In genomic region chr11:9460322-9461067, GRCh38 we compare ENCODE assay signal across 8 cellular contexts. TPM values are rescaled to one million over a fixed set of nuclear protein-coding genes. Genes with fewer than 3 reads are reported as not detected.
A peak's percentile ranks its signal among the peaks of the same experiment; 100 is the strongest.
DNase-seq lines count a peak whose midpoint lies in the region; ATAC-seq, FAIRE-seq and TF ChIP-seq lines count a peak whose summit lies in the region.

TSS of gene ZNF143 (plus strand) at chr11:9461012. CDS start at chr11:9471309, 10,297 bp downstream.

- CTCF ChIA-PET in OCI-LY7 (lab: Charles Lee; ENCODE audit: unreplicated experiment) (interaction anchor here (0.6 kb wide), 1 partner anchor 76 kb away, joined by 3 read pairs; no protein-coding TSS in a partner anchor), endothelial cell of umbilical vein (lab: Charles Lee) (interaction anchor here (0.8 to 1.5 kb wide), 5 partner anchors 27 to 46 kb away, joined by 3 to 8 read pairs (median 4); no protein-coding TSS in a partner anchor)

- H3K4me3 ChIP-seq in OCI-LY7 (ENCODE audit: low read depth, low read length, poor library complexity, severe bottlenecking) (peak within 1 kb of the TSS; percentile 97), endothelial cell of umbilical vein (replicated peaks in 1 of 3; ENCODE audit: insufficient read depth in 1 of 3, low read depth in 1 of 3, low read length in 3 of 3) (peak within 1 kb of the TSS; percentile 92 to 97 (median 94))

- intact Hi-C loops in OCI-LY7 (cut with micrococcal nuclease; ENCODE audit: unreplicated experiment), result loop anchor here (1.0 to 5.0 kb wide), 6 partner anchors 112 to 548 kb away; partner anchors contain the start of genes AKIP1, TMEM41B, TMEM9B and WEE1
- intact Hi-C loops in endothelial cell of umbilical vein (cut with micrococcal nuclease), result loop anchor here (1.0 to 5.0 kb wide), 11 partner anchors 46 to 546 kb away; partner anchors contain the start of genes DENND5A, IPO7, TMEM41B and WEE1

- H3K27ac ChIP-seq in OCI-LY7 (ENCODE audit: low read depth, low read length, poor library complexity, severe bottlenecking), result peak within 1 kb of the TSS; percentile 97
- H3K27ac ChIP-seq in endothelial cell of umbilical vein (ENCODE audit: insufficient read depth, low read depth, low read length), result peak within 1 kb of the TSS; percentile 95

- peak; percentile 58 for DNase-seq in D721Med (ENCODE audit: insufficient read length, low spot score)
- peak; percentile 88 for DNase-seq in HuH-7.5 (ENCODE audit: low spot score)
- peak; percentile 100 for DNase-seq in OCI-LY7 (ENCODE audit: low spot score)
- DNase-seq in activated T-cell treated with anti-CD3 and anti-CD28 coated beads for 1 hour (ENCODE audit: low read depth), result peak; percentile 99
- peak; percentile 100 for DNase-seq in endothelial cell of umbilical vein (ENCODE audit: low read depth, low spot score)
- peak; percentile 100 for DNase-seq in midbrain (lab: John Stamatoyannopoulos, UW)
- DNase-seq in stimulated activated CD8-positive, alpha-beta memory T cell treated with anti-CD3 and anti-CD28 coated beads, Interleukin-2, amount 100 ng/mL, for 1 hour (ENCODE audit: low read depth in 2 of 2), result peak; percentile 99 to 100

- POLR2A ChIA-PET in OCI-LY7 (lab: Charles Lee), result interaction anchor here (0.5 to 2.5 kb wide), 27 partner anchors 9 to 245 kb away, joined by 3 to 13 read pairs (median 3); no protein-coding TSS in a partner anchor
- POLR2A ChIA-PET in endothelial cell of umbilical vein (lab: Charles Lee), result interaction anchor here (0.6 to 2.1 kb wide), 22 partner anchors 8 to 844 kb away, joined by 3 to 7 read pairs (median 4); partner anchors contain the start of genes ADM and WEE1

- FAIRE-seq in D721Med (lab: Jason Lieb, UNC) (no peak), endothelial cell of umbilical vein (lab: Jason Lieb, UNC) (peak; percentile 99)

- H3K9me1 ChIP-seq in endothelial cell of umbilical vein (replicated peaks; ENCODE audit: control insufficient read depth, extremely low read depth, insufficient read depth, low read length), result no peaks in the 10 kb centered on the region

- peaks cover 28% of the 10 kb centered on the region for H3K4me1 ChIP-seq in OCI-LY7 (ENCODE audit: insufficient read depth, low read length, poor library complexity, severe bottlenecking)
- H3K4me1 ChIP-seq in endothelial cell of umbilical vein (ENCODE audit: control insufficient read depth, extremely low read depth, insufficient read depth, low read length), result peaks cover 15% of the 10 kb centered on the region

- dilution Hi-C loops in endothelial cell of umbilical vein (cut with MboI; ENCODE audit: extremely low pct_ligation_motif_present, low sequenced_read_pairs), result no loop called here

- peak within 1 kb of the TSS; percentile 31; the same call in 1 of the 2 replicates for H2AFZ ChIP-seq in OCI-LY7 (ENCODE audit: low read length)
- H2AFZ ChIP-seq in endothelial cell of umbilical vein (ENCODE audit: low read depth, low read length), result peak within 1 kb of the TSS; percentile 20

- peak within 1 kb of the TSS; percentile 100 for H3K4me2 ChIP-seq in OCI-LY7 (ENCODE audit: low read length)
- peak within 1 kb of the TSS; percentile 100 for H3K4me2 ChIP-seq in endothelial cell of umbilical vein (ENCODE audit: insufficient read depth, low read length)

- BruUV-seq in OCI-LY7 (replicated peaks; lab: Mats Ljungman, UMichigan) (no TSS peak), endothelial cell of umbilical vein (replicated peaks; lab: Mats Ljungman, UMichigan) (no TSS peak)

- TF ChIP-seq POLR2A in endothelial cell of umbilical vein (IDR thresholded peaks at IDR 0.05; ENCODE audit: low read depth, low read length), result peak; percentile 72

- H3K9me2 ChIP-seq in OCI-LY7 (ENCODE audit: insufficient read depth, low read length), result no peaks in the 10 kb centered on the region

- H3K36me3 ChIP-seq in OCI-LY7 (ENCODE audit: insufficient read depth, low read length) (no peaks in the 10 kb centered on the region), endothelial cell of umbilical vein (ENCODE audit: control insufficient read depth in 2 of 2, extremely low read depth in 1 of 2, insufficient read depth in 2 of 2, low read length in 2 of 2) (no peaks in the 10 kb centered on the region)

- no peaks in the 10 kb centered on the region for H3K9me3 ChIP-seq in OCI-LY7 (ENCODE audit: low read length)
- no peaks in the 10 kb centered on the region for H3K9me3 ChIP-seq in endothelial cell of umbilical vein (replicated peaks; ENCODE audit: control insufficient read depth, insufficient read depth, low read length)

- H3K27me3 ChIP-seq in endothelial cell of umbilical vein (ENCODE audit: control insufficient read depth in 2 of 2, insufficient read depth in 2 of 2, low read length in 2 of 2), result no peaks in the 10 kb centered on the region

- peak within 1 kb of the TSS; percentile 100 for H3K9ac ChIP-seq in endothelial cell of umbilical vein (replicated peaks; ENCODE audit: extremely low read depth, insufficient read depth, low read length)

- TF ChIP-seq CTCF in D721Med (IDR thresholded peaks at IDR 0.05; ENCODE audit: insufficient read depth, missing control alignments) (no peak), OCI-LY7 (conservative IDR thresholded peaks at IDR 0.05; ENCODE audit: low read length) (no peak), endothelial cell of umbilical vein (IDR thresholded peaks at IDR 0.05; ENCODE audit: extremely low read depth in 1 of 2, insufficient read depth in 1 of 2, low read depth in 1 of 2, low read length in 2 of 2) (no peak)

- H3K79me2 ChIP-seq in OCI-LY7 (ENCODE audit: insufficient read depth, low read depth, low read length), result peaks cover 50% of the 10 kb centered on the region
- peaks cover 35% of the 10 kb centered on the region for H3K79me2 ChIP-seq in endothelial cell of umbilical vein (ENCODE audit: control insufficient read depth, insufficient read depth, low read length)

- peak; percentile 85 for ATAC-seq in GM21526 (IDR thresholded peaks at IDR 0.05; ENCODE audit: low FRiP score, unreplicated experiment)

- H4K20me1 ChIP-seq in OCI-LY7 (ENCODE audit: insufficient read depth, low read length) (no peaks in the 10 kb centered on the region), endothelial cell of umbilical vein (replicated peaks; ENCODE audit: control insufficient read depth, extremely low read depth, insufficient read depth, low read length) (no peaks in the 10 kb centered on the region)

TF ChIP-seq in endothelial cell of umbilical vein, 7 proteins besides CTCF, POLR2A, EP300 and RAD21:
- peak; percentile 72 for TF ChIP-seq MYC (IDR thresholded peaks at IDR 0.05; ENCODE audit: low read depth, low read length)
- TF ChIP-seq JUN (IDR thresholded peaks at IDR 0.05; ENCODE audit: borderline replicate concordance, insufficient read depth, insufficient read length, low read depth), result peak; percentile 17
- no peak for TF ChIP-seq EZH2 (IDR thresholded peaks at IDR 0.05; ENCODE audit: borderline replicate concordance, low read depth, low read length, severe bottlenecking)
- TF ChIP-seq, protein P1, sequence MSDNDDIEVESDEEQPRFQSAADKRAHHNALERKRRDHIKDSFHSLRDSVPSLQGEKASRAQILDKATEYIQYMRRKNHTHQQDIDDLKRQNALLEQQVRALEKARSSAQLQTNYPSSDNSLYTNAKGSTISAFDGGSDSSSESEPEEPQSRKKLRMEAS (IDR thresholded peaks at IDR 0.05; ENCODE audit: insufficient read depth, insufficient read length), result no peak
- peak; percentile 81 for TF ChIP-seq POLR2AphosphoS5 (IDR thresholded peaks at IDR 0.05; ENCODE audit: insufficient read depth, low read depth, low read length)
- TF ChIP-seq FOS (IDR thresholded peaks at IDR 0.05; ENCODE audit: borderline replicate concordance, insufficient read depth, low read length), result peak; percentile 2
- TF ChIP-seq GATA2 (IDR thresholded peaks at IDR 0.05; ENCODE audit: insufficient read depth, insufficient read length, low read depth, low read length), result no peak

RNA-seq across cellular contexts. Expression of gene ZNF143, which starts in this region (rescaled TPM):
- total RNA-seq in OCI-LY7 (2014; rRNA removed; shearing (Covaris generic)), result 25.0 and 36.2 TPM in 2 replicates
- total RNA-seq in OCI-LY7 (2022) (22.9 and 28.4 TPM in 2 replicates), endothelial cell of umbilical vein (19.0 and 22.1 TPM in 2 replicates)
- 29.8 and 39.5 TPM in 2 replicates for polyA plus RNA-seq in endothelial cell of umbilical vein
- 17.5 and 25.9 TPM in 2 replicates for polyA plus RNA-seq in endothelial cell of umbilical vein (2011; cell fraction: cytosol; rRNA removed)
- 32.7 and 35.1 TPM in 2 replicates for polyA plus RNA-seq in endothelial cell of umbilical vein (2011; cell fraction: nucleus; rRNA removed)
- polyA plus RNA-seq in endothelial cell of umbilical vein (2012), result 13.5 and 16.1 TPM in 2 replicates
- polyA minus RNA-seq in endothelial cell of umbilical vein, result 55.3 and 77.8 TPM in 2 replicates
- polyA minus RNA-seq in endothelial cell of umbilical vein (2011; cell fraction: cytosol; rRNA and poly(A)+ RNA removed), result 30.0 TPM
- polyA minus RNA-seq in endothelial cell of umbilical vein (2011; cell fraction: nucleus; rRNA and poly(A)+ RNA removed), result 38.3 and 52.5 TPM in 2 replicates

Comparison
In these comparisons a context has a peak if more than half of its experiments do, and no peak if none do; other contexts are left out.
1. Peak in every context shown above with its lines: DNase-seq, ATAC-seq, H3K4me3 ChIP-seq and H3K27ac ChIP-seq.